ENCODE assay signal across 10 cellular contexts in genomic region chr7:47266799-47267198, GRCh38.
DNase-seq lines count a peak whose midpoint lies in the region; ATAC-seq, FAIRE-seq and TF ChIP-seq lines count a peak whose summit lies in the region.
"Had no signal": no experiment of that assay in that cellular context is flagged by ENCODE, and none has a peak within 500 bp of the region (broad histone marks: within the 10 kb centered on the region; RNA-seq: fewer than 3 reads in every experiment).

No MANE protein-coding gene starts in this region.

- no peaks in the 10 kb centered on the region for H3K9me1 ChIP-seq in keratinocyte (ENCODE audit: control insufficient read depth, extremely low read depth, insufficient read depth, low read length)

- peaks cover 0 to 8% of the 10 kb centered on the region in 2 donors for H3K4me1 ChIP-seq in adrenal gland (replicated peaks in 1 of 2)
- no peaks in the 10 kb centered on the region for H3K4me1 ChIP-seq in keratinocyte (ENCODE audit: control insufficient read depth, extremely low read depth, insufficient read depth, low read length)

- H3K9me3 ChIP-seq in adrenal gland (replicated peaks in 1 of 3) (no peaks in the 10 kb centered on the region), keratinocyte (ENCODE audit: control insufficient read depth, low read depth, low read length) (no peaks in the 10 kb centered on the region)

- no peaks in the 10 kb centered on the region for H3K79me2 ChIP-seq in keratinocyte (ENCODE audit: control insufficient read depth, insufficient read depth, low read length)

- H3K4me3 ChIP-seq in adrenal gland, result no peak overlapping the region
- no peak overlapping the region for H3K4me3 ChIP-seq in keratinocyte (ENCODE audit: control insufficient read depth in 2 of 3, extremely low read depth in 1 of 3, insufficient read depth in 2 of 3, low read depth in 1 of 3, low read length in 3 of 3)

- TF ChIP-seq CTCF in adrenal gland (IDR thresholded peaks at IDR 0.05) (no peak), keratinocyte (optimal IDR thresholded peaks at IDR 0.05 in 1 of 3, IDR thresholded peaks at IDR 0.05 in 1 of 3, conservative IDR thresholded peaks at IDR 0.05 in 1 of 3; ENCODE audit: extremely low read depth in 1 of 3, insufficient read depth in 2 of 3, low read length in 3 of 3) (no peak)

- peak; percentile 9 for FAIRE-seq in keratinocyte (lab: Jason Lieb, UNC)
- no peak for FAIRE-seq in GM12891 (lab: Jason Lieb, UNC)

- ATAC-seq in GM19324 (IDR thresholded peaks at IDR 0.05; ENCODE audit: low FRiP score, unreplicated experiment) (no peak), GM21576 (IDR thresholded peaks at IDR 0.05; ENCODE audit: unreplicated experiment) (no peak)

- no peak for TF ChIP-seq POLR2A in adrenal gland (IDR thresholded peaks at IDR 0.05)
- no peak for TF ChIP-seq POLR2A in GM12891 (IDR thresholded peaks at IDR 0.05; ENCODE audit: low read depth, low read length)

- H3K27me3 ChIP-seq in adrenal gland (no peaks in the 10 kb centered on the region), keratinocyte (ENCODE audit: control insufficient read depth, extremely low read depth, insufficient read depth, low read length) (no peaks in the 10 kb centered on the region)

- DNase-seq in EH (ENCODE audit: low read depth) (peak; percentile 27), adrenal gland (peak in 5 of 7 donors; percentile 23 to 59 (median 33)), keratinocyte (ENCODE audit: low read depth, low spot score) (no peak), renal cortical epithelial cell (ENCODE audit: low read depth) (peak; percentile 96), GM12891 (ENCODE audit: insufficient read length, low spot score) (no peak), dermis blood vessel endothelial cell (no peak)
- DNase-seq: activated CD4-positive, alpha-beta T cell treated with anti-CD3 and anti-CD28 coated beads for 4 hours; CD4-positive, alpha-beta T cell had no signal

- H4K20me1 ChIP-seq in keratinocyte (ENCODE audit: control insufficient read depth, extremely low read depth, insufficient read depth, low read length), result no peaks in the 10 kb centered on the region

- H3K36me3 ChIP-seq in adrenal gland (replicated peaks in 1 of 2) (no peaks in the 10 kb centered on the region), keratinocyte (ENCODE audit: control insufficient read depth in 2 of 2, extremely low read depth in 1 of 2, insufficient read depth in 2 of 2, low read length in 2 of 2) (no peaks in the 10 kb centered on the region)

- intact Hi-C loops in adrenal gland (cut with DNase I), result loop anchor here in 1 of 2 donors (10.0 kb wide), 2 partner anchors 318 to 548 kb away; partner anchors contain the start of gene TNS3

- no peak overlapping the region for H3K4me2 ChIP-seq in keratinocyte (ENCODE audit: control insufficient read depth, extremely low read depth, insufficient read depth, low read depth, low read length)

- H3K9ac ChIP-seq in keratinocyte (ENCODE audit: control insufficient read depth, extremely low read depth, insufficient read depth, low read length), result no peak overlapping the region

- H2AFZ ChIP-seq in keratinocyte (ENCODE audit: control insufficient read depth, low read length), result no peak overlapping the region

- WGBS in adrenal gland, 4 donors, result 56 to 80% (median 70%) methylated on average over 6 of the region's 6 CpGs

- dilution Hi-C loops in keratinocyte (cut with MboI; ENCODE audit: extremely low pct_ligation_motif_present, low sequenced_read_pairs), result no loop called here

- H3K27ac ChIP-seq in adrenal gland, result peak overlapping the region in 1 of 5 donors; percentile 45
- H3K27ac ChIP-seq in keratinocyte (ENCODE audit: control insufficient read depth, insufficient read depth, low read length), result no peak overlapping the region

TF ChIP-seq in GM12891, 5 proteins besides CTCF, POLR2A, EP300 and RAD21:
- TF ChIP-seq SPI1 (IDR thresholded peaks at IDR 0.05; ENCODE audit: low read depth, low read length) (no peak), PAX5 (IDR thresholded peaks at IDR 0.05; ENCODE audit: insufficient read depth, low read length, severe bottlenecking) (no peak), POU2F2 (IDR thresholded peaks at IDR 0.05; ENCODE audit: low read depth, low read length) (no peak), TAF1 (IDR thresholded peaks at IDR 0.05; ENCODE audit: low read depth, low read length) (no peak), POLR2AphosphoS5 (IDR thresholded peaks at IDR 0.05; ENCODE audit: low read depth, low read length) (no peak)

Comparison
In these comparisons a context has a peak if more than half of its experiments do, and no peak if none do; other contexts are left out.
1. DNase-seq: peak in EH (single experiment), adrenal gland (5 of 7) and renal cortical epithelial cell (single experiment); none in keratinocyte (single experiment), GM12891 (single experiment) and dermis blood vessel endothelial cell (single experiment).